ENCODE assay signal across 19 cellular contexts in genomic region chr3:61443886-61444285, GRCh38.
"Had no signal": no experiment of that assay in that cellular context is flagged by ENCODE, and none has a peak within 500 bp of the region (broad histone marks: within the 10 kb centered on the region; RNA-seq: fewer than 3 reads in every experiment).

No MANE protein-coding gene starts in this region.

- ATAC-seq: activated CD8-positive, alpha-beta memory T cell treated with anti-CD3 and anti-CD28 coated beads, Interleukin-2, amount 10 ng/mL, durations not matched to agents 7 days and 5 days; T-helper 17 cell had no signal

- DNase-seq: activated B cell treated with CpG ODN at 0.5 μM for 24 hours; activated CD4-positive, alpha-beta T cell treated with anti-CD3 and anti-CD28 coated beads for 1 hour; activated CD4-positive, alpha-beta T cell treated with anti-CD3 and anti-CD28 coated beads, Interleukin-2, amount 10 ng/mL, durations not matched to agents 24 days and 14 days; activated CD4-positive, alpha-beta T cell treated with anti-CD3 and anti-CD28 coated beads, Interleukin-2, amount 50 U/mL, for 48 hours; activated CD8-positive, alpha-beta memory T cell treated with anti-CD3 and anti-CD28 coated beads, Interleukin-2, amount 10 ng/mL, durations not matched to agents 7 days and 5 days; activated gamma-delta T cell; activated naive CD4-positive, alpha-beta T cell treated with anti-CD3 and anti-CD28 coated beads for 36 hours; activated T-cell treated with anti-CD3 and anti-CD28 coated beads, Interleukin-2, amount 50 U/mL, for 24 hours; amygdala; NCI-H1048; NCI-H1694 treated with DMSO at 0.1 percent for 48 hours; NCI-H2029 treated with DMSO at 0.1 percent for 48 hours; NCI-H345; NCI-H510A; NCI-H526 treated with DMSO at 0.1 percent for 48 hours; PC-9; SIG-M5; T-helper 17 cell; T-helper 9 cell had no signal

- H2AFZ ChIP-seq: PC-9 had no signal

- H3K4me3 ChIP-seq: PC-9 had no signal

- H3K27ac ChIP-seq: PC-9 had no signal

- H3K4me2 ChIP-seq: PC-9 had no signal
